19 cellular contexts compared by ENCODE assay signal in genomic region chrX:123871309-123871708, GRCh38. TPM values are rescaled to one million over a fixed set of nuclear protein-coding genes. Genes with fewer than 3 reads are reported as not detected.
DNase-seq lines count a peak whose midpoint lies in the region; ATAC-seq, FAIRE-seq and TF ChIP-seq lines count a peak whose summit lies in the region.
"Had no signal": no experiment of that assay in that cellular context is flagged by ENCODE, and none has a peak within 500 bp of the region (broad histone marks: within the 10 kb centered on the region; RNA-seq: fewer than 3 reads in every experiment).

No MANE protein-coding gene starts in this region.

- H3K27me3 Mint-ChIP-seq in CD8-positive, alpha-beta T cell (ENCODE audit: low read depth) = no peaks in the 10 kb centered on the region
- H3K27me3 Mint-ChIP-seq: CD4-positive, alpha-beta memory T cell had no signal

- no peak overlapping the region for H3K9ac ChIP-seq in GM12878 (ENCODE audit: control insufficient read depth, insufficient read depth, low read length)

- no peaks in the 10 kb centered on the region for H4K20me1 ChIP-seq in GM12878 (ENCODE audit: control insufficient read depth, insufficient read depth)

- peak overlapping the region; percentile 69 for H3K27ac Mint-ChIP-seq in CD8-positive, alpha-beta T cell
- H3K27ac Mint-ChIP-seq: activated T-cell treated with anti-CD3 and anti-CD28 coated beads, Interleukin-2, amount 50 U/mL, for 72 hours had no signal

- no peak for TF ChIP-seq POLR2A in GM12878 (IDR thresholded peaks at IDR 0.05; ENCODE audit: low read depth, low read length)

- no peak overlapping the region for H3K27ac ChIP-seq in CD8-positive, alpha-beta T cell (ENCODE audit: low read depth, low read length)
- no peak overlapping the region for H3K27ac ChIP-seq in GM12878 (ENCODE audit: control insufficient read depth, insufficient read depth)
- H3K27ac ChIP-seq: heart left ventricle, pancreas had no signal

- no peak for TF ChIP-seq EP300 in GM12878 (IDR thresholded peaks at IDR 0.05; ENCODE audit: borderline replicate concordance in 1 of 2, control insufficient read depth in 1 of 2, low read depth in 2 of 2, low read length in 2 of 2)

- RAD21 ChIA-PET in GM12878 (lab: Charles Lee; ENCODE audit: unreplicated experiment) = no interaction called here

- 6% methylated on average over 2 of the region's 2 CpGs for WGBS in GM12878 (ENCODE audit: insufficient coverage, insufficient replicate concordance, low lambda C conversion rate, missing lambda C conversion rate)

- no peaks in the 10 kb centered on the region for H3K27me3 ChIP-seq in CD8-positive, alpha-beta T cell (ENCODE audit: insufficient read depth, low read length)
- H3K27me3 ChIP-seq in GM12878 (replicated peaks in 1 of 2; ENCODE audit: control insufficient read depth in 2 of 2, insufficient read depth in 2 of 2, low read length in 1 of 2) = no peaks in the 10 kb centered on the region
- H3K27me3 ChIP-seq: heart left ventricle, pancreas had no signal

- no peaks in the 10 kb centered on the region for H3K9me3 Mint-ChIP-seq in CD8-positive, alpha-beta T cell
- H3K9me3 Mint-ChIP-seq: activated T-cell treated with anti-CD3 and anti-CD28 coated beads, Interleukin-2, amount 50 U/mL, for 72 hours; CD4-positive, alpha-beta memory T cell; immature natural killer cell had no signal

- no peak for FAIRE-seq in GM12878 (lab: Jason Lieb, UNC)
- FAIRE-seq: pancreas, TTC549 had no signal

- H2AFZ ChIP-seq in GM12878 (ENCODE audit: control insufficient read depth, low read depth, low read length) = no peak overlapping the region

- no peaks in the 10 kb centered on the region for H3K9me3 ChIP-seq in CD8-positive, alpha-beta T cell (ENCODE audit: low read length)
- no peaks in the 10 kb centered on the region; the same call in 2 of the 3 replicates for H3K9me3 ChIP-seq in GM12878 (replicated peaks; ENCODE audit: control insufficient read depth, insufficient read depth, low read length)
- H3K9me3 ChIP-seq: heart left ventricle, pancreas had no signal

- peaks cover 21% of the 10 kb centered on the region for H3K36me3 Mint-ChIP-seq in CD8-positive, alpha-beta T cell
- H3K36me3 Mint-ChIP-seq: immature natural killer cell had no signal

- peak overlapping the region; percentile 7; the same call in 1 of the 2 replicates for H3K4me2 ChIP-seq in GM12878 (ENCODE audit: control insufficient read depth, insufficient read depth)

- no peak for DNase-seq in CD8-positive, alpha-beta T cell
- DNase-seq in GM12878 (ENCODE audit: low read depth, low spot score) = no peak
- no peak for DNase-seq in SK-N-DZ (ENCODE audit: low spot score)
- DNase-seq in Right ventricle myocardium superior = no peak
- no peak for DNase-seq in GM13977 (ENCODE audit: low spot score)
- DNase-seq: activated CD4-positive, alpha-beta T cell treated with anti-CD3 and anti-CD28 coated beads, Interleukin-2, amount 50 U/mL, for 4 hours; activated T-cell treated with anti-CD3 and anti-CD28 coated beads, Interleukin-2, amount 50 U/mL, for 72 hours; CD4-positive, alpha-beta memory T cell; heart left ventricle; immature natural killer cell; NCI-H2081 treated with DMSO at 0.1 percent for 48 hours; pancreas; RPMI8226; stimulated activated CD4-positive, alpha-beta T cell treated with anti-CD3 and anti-CD28 coated beads, Interleukin-4, amount 100 ng/mL, for 1 hour had no signal

- no peak for TF ChIP-seq CTCF in CD8-positive, alpha-beta T cell (IDR thresholded peaks at IDR 0.05)
- TF ChIP-seq CTCF in GM12878 (IDR thresholded peaks at IDR 0.05 in 2 of 3, conservative IDR thresholded peaks at IDR 0.05 in 1 of 3; ENCODE audit: control insufficient read depth in 2 of 3, extremely low read depth in 1 of 3, insufficient read depth in 1 of 3, low read depth in 3 of 3, low read length in 3 of 3) = no peak
- TF ChIP-seq CTCF in GM13977 (IDR thresholded peaks at IDR 0.05; ENCODE audit: extremely low read depth, insufficient read depth, missing control alignments) = no peak

- intact Hi-C loops in CD8-positive, alpha-beta T cell (cut with DNase I, micrococcal nuclease) = no loop called here
- intact Hi-C loops in GM12878 (cut with micrococcal nuclease; ENCODE audit: unreplicated experiment) (no loop called here), Right ventricle myocardium superior (cut with DNase I) (no loop called here)

- ATAC-seq in CD8-positive, alpha-beta T cell = no peak
- ATAC-seq in GM19351 (IDR thresholded peaks at IDR 0.05; ENCODE audit: unreplicated experiment) (peak; percentile 58), HG03342 (IDR thresholded peaks at IDR 0.05; ENCODE audit: unreplicated experiment) (peak; percentile 65), GM12878 (peak; percentile 59), Right ventricle myocardium superior (ENCODE audit: poor library complexity) (no peak), GM21825 (IDR thresholded peaks at IDR 0.05; ENCODE audit: unreplicated experiment) (no peak)
- ATAC-seq: activated T-cell treated with anti-CD3 and anti-CD28 coated beads, Interleukin-2, amount 50 U/mL, for 72 hours; heart left ventricle had no signal

- H3K36me3 ChIP-seq in CD8-positive, alpha-beta T cell (ENCODE audit: insufficient read depth, low read length) = no peaks in the 10 kb centered on the region
- H3K36me3 ChIP-seq in GM12878 (ENCODE audit: control insufficient read depth in 2 of 2, insufficient read depth in 2 of 2, low read length in 1 of 2) = no peaks in the 10 kb centered on the region; a peak in 1 of 4 replicates
- H3K36me3 ChIP-seq: heart left ventricle, pancreas had no signal

- CTCF ChIA-PET in CD8-positive, alpha-beta T cell (lab: Charles Lee) = interaction anchor here (1.5 kb wide), 1 partner anchor 10 kb away, joined by 4 read pairs; no protein-coding TSS in a partner anchor
- CTCF ChIA-PET in GM12878 (lab: Yijun Ruan, JAX) = interaction anchor here (0.7 to 1.8 kb wide), 2 partner anchors 15 to 37 kb away, joined by 3 to 5 read pairs; no protein-coding TSS in a partner anchor

- in situ Hi-C loops in GM12878 (cut with MboI) (no loop called here), GM13977 (cut with MboI; ENCODE audit: low pct_unique_long_range_greater_than_20kb, low sequenced_read_pairs, unreplicated experiment) (no loop called here)

- POLR2A ChIA-PET in CD8-positive, alpha-beta T cell (lab: Charles Lee) = no interaction called here
- POLR2A ChIA-PET in GM12878 (lab: Charles Lee) = no interaction called here

- peaks cover 22% of the 10 kb centered on the region for H3K79me2 ChIP-seq in GM12878 (ENCODE audit: control insufficient read depth, insufficient read depth, low read length)

- no peak overlapping the region for H3K4me3 ChIP-seq in CD8-positive, alpha-beta T cell (ENCODE audit: low read depth, low read length)
- no peak overlapping the region for H3K4me3 ChIP-seq in GM12878
- H3K4me3 ChIP-seq: heart left ventricle, lung, pancreas had no signal

- H3K4me3 Mint-ChIP-seq in CD8-positive, alpha-beta T cell = no peak overlapping the region
- H3K4me3 Mint-ChIP-seq: activated T-cell treated with anti-CD3 and anti-CD28 coated beads, Interleukin-2, amount 50 U/mL, for 72 hours; CD4-positive, alpha-beta memory T cell; immature natural killer cell had no signal

- H3K4me1 ChIP-seq in CD8-positive, alpha-beta T cell (ENCODE audit: insufficient read depth, low read length) = no peaks in the 10 kb centered on the region
- peaks cover 2% of the 10 kb centered on the region for H3K4me1 ChIP-seq in GM12878 (ENCODE audit: control insufficient read depth, insufficient read depth, low read length)
- H3K4me1 ChIP-seq: pancreas had no signal

- TF ChIP-seq RAD21 in GM12878 (IDR thresholded peaks at IDR 0.05; ENCODE audit: insufficient read depth, low read depth, low read length) = no peak

- H3K4me1 Mint-ChIP-seq in CD8-positive, alpha-beta T cell (ENCODE audit: low read depth) = peaks cover 23% of the 10 kb centered on the region

- no TSS peak for BruUV-seq in GM12878 (replicated peaks; lab: Mats Ljungman, UMichigan)

- SMC1A ChIA-PET in GM12878 (lab: Charles Lee; ENCODE audit: uncharacterized antibody, unreplicated experiment) = no interaction called here

TF ChIP-seq in GM12878, 131 proteins besides CTCF, POLR2A, EP300 and RAD21:
- no peak for TF ChIP-seq CBX5 (IDR thresholded peaks at IDR 0.05; ENCODE audit: low read depth)
- no peak for TF ChIP-seq MTA2 (IDR thresholded peaks at IDR 0.05; ENCODE audit: low read depth)
- TF ChIP-seq MEF2A (IDR thresholded peaks at IDR 0.05; ENCODE audit: insufficient read depth, low read depth, low read length) = no peak
- no peak for TF ChIP-seq NFYA (IDR thresholded peaks at IDR 0.05; ENCODE audit: borderline replicate concordance, low read depth, low read length)
- TF ChIP-seq EZH2 (IDR thresholded peaks at IDR 0.05; ENCODE audit: borderline replicate concordance, control insufficient read depth, low read depth, low read length) = no peak

RNA-seq across cellular contexts. Expression of gene XIAP, which starts 11.5 kb away (rescaled TPM):
- total RNA-seq in CD8-positive, alpha-beta T cell = 10 to 100 TPM; 15.2 to 24.2 TPM
- total RNA-seq in GM12878 (2013; cell fraction: nucleolus; rRNA removed) = 43.2 and 47.7 TPM in 2 replicates
- total RNA-seq in GM12878 (2014; rRNA removed) = 13.2 and 16.9 TPM in 2 replicates
- 19.6 and 21.1 TPM in 2 replicates for total RNA-seq in GM12878 (2014; rRNA removed; fragmentation: Illumina TruSeq; extraction: Trizol)
- 17.7 and 20.8 TPM in 2 replicates for total RNA-seq in GM12878 (2021)
- 3.5 TPM for polyA plus RNA-seq in GM12878 (2011; ENCODE audit: low read depth)
- polyA plus RNA-seq in GM12878 (2011; rRNA removed) = 17.0 and 27.2 TPM in 2 replicates
- polyA plus RNA-seq in GM12878 (2011; cell fraction: cytosol; rRNA removed) = 6.3 and 7.1 TPM in 2 replicates
- 3.9 and 5.8 TPM in 2 replicates for polyA plus RNA-seq in GM12878 (2011; cell fraction: nucleus; rRNA removed)
- polyA plus RNA-seq in GM12878 (2012) = 6.8 and 8.9 TPM in 2 replicates
- 12.1 and 15.8 TPM in 2 replicates for polyA plus RNA-seq in GM12878 (2014; fragmentation: Illumina TruSeq; extraction: Trizol)
- 1 to 10 TPM; 3.3 to 6.2 TPM for polyA plus RNA-seq in GM12878 (2014; fragmentation: Nextera tagmentation; extraction: Ambion mirVana)
- polyA plus RNA-seq in GM12878 (2014; rRNA removed) = 11.7 and 18.4 TPM in 2 replicates
- polyA plus RNA-seq in GM12878 (2016; fragmentation: Nextera tagmentation; extraction: Ambion mirVana) = 1 to 10 TPM; 6.8 to 8.4 TPM
- 4.4 and 12.1 TPM in 2 replicates for polyA minus RNA-seq in GM12878 (2011; rRNA and poly(A)+ RNA removed)
- polyA minus RNA-seq in GM12878 (2011; cell fraction: cytosol; rRNA and poly(A)+ RNA removed) = 4.7 and 5.2 TPM in 2 replicates
- 3.5 and 6.2 TPM in 2 replicates for polyA minus RNA-seq in GM12878 (2011; cell fraction: nucleus; rRNA and poly(A)+ RNA removed)
- polyA plus RNA-seq in SK-N-DZ (2014; cell fraction: cytosol; rRNA removed) = 8.9 and 10.3 TPM in 2 replicates
- 4.5 and 4.6 TPM in 2 replicates for polyA plus RNA-seq in SK-N-DZ (2014; cell fraction: nucleus; rRNA removed)
- total RNA-seq in Right ventricle myocardium superior = 28.9 TPM

Comparison
In these comparisons a context has a peak if more than half of its experiments do, and no peak if none do; other contexts are left out.
1. ATAC-seq: peak in GM19351 (single experiment), HG03342 (single experiment) and GM12878 (single experiment); none in CD8-positive, alpha-beta T cell (single experiment), Right ventricle myocardium superior (single experiment) and GM21825 (single experiment).